26 cellular contexts compared by ENCODE assay signal in genomic region chr15:47427463-47427862, GRCh38.
"Had no signal": no experiment of that assay in that cellular context is flagged by ENCODE, and none has a peak within 500 bp of the region (broad histone marks: within the 10 kb centered on the region; RNA-seq: fewer than 3 reads in every experiment).

No MANE protein-coding gene starts in this region.

- H3K27me3 ChIP-seq: esophagus squamous epithelium, gastrocnemius medialis, right atrium auricular region, sigmoid colon, spleen, suprapubic skin, vagina had no signal

- H3K27ac ChIP-seq: coronary artery, esophagus squamous epithelium, gastrocnemius medialis, left ventricle myocardium inferior, lower lobe of right lung, prostate gland, right atrium auricular region, sigmoid colon, spleen, suprapubic skin, vagina had no signal

- DNase-seq: dermis blood vessel endothelial cell; effector memory CD4-positive, alpha-beta T cell; erythroblast; esophagus squamous epithelium; foreskin fibroblast; gastrocnemius medialis; head of caudate nucleus; kidney; left cardiac atrium; left ventricle myocardium inferior; lower lobe of right lung; naive thymus-derived CD8-positive, alpha-beta T cell; nephron progenitor cell; nucleus accumbens; sigmoid colon; spleen; stimulated activated CD4-positive, alpha-beta T cell treated with anti-CD3 and anti-CD28 coated beads, Interleukin-2, amount 100 ng/mL, for 48 hours; stimulated activated CD8-positive, alpha-beta memory T cell treated with anti-CD3 and anti-CD28 coated beads, Interleukin-4, amount 100 ng/mL, for 48 hours; stimulated activated naive CD4-positive, alpha-beta T cell; stimulated activated naive CD8-positive, alpha-beta T cell treated with anti-CD3 and anti-CD28 coated beads, Interleukin-15, amount 100 ng/mL, for 72 hours; trophoblast cell had no signal

- ATAC-seq: gastrocnemius medialis; left cardiac atrium; lower lobe of right lung; naive thymus-derived CD8-positive, alpha-beta T cell; stimulated activated naive CD8-positive, alpha-beta T cell treated with anti-CD3 and anti-CD28 coated beads, Interleukin-15, amount 100 ng/mL, for 72 hours had no signal

- H3K4me1 ChIP-seq: esophagus squamous epithelium, gastrocnemius medialis, left ventricle myocardium inferior, lower lobe of right lung, prostate gland, right atrium auricular region, spleen, suprapubic skin had no signal

- H3K4me3 ChIP-seq: coronary artery, esophagus squamous epithelium, gastrocnemius medialis, left ventricle myocardium inferior, lower lobe of right lung, prostate gland, right atrium auricular region, sigmoid colon, spleen, suprapubic skin, vagina had no signal

- H3K36me3 ChIP-seq: esophagus squamous epithelium, gastrocnemius medialis, left ventricle myocardium inferior, lower lobe of right lung, prostate gland, right atrium auricular region, sigmoid colon, spleen, suprapubic skin, vagina had no signal

- H3K9me3 ChIP-seq: esophagus squamous epithelium, gastrocnemius medialis, left ventricle myocardium inferior, lower lobe of right lung, prostate gland, right atrium auricular region, sigmoid colon, spleen, suprapubic skin, vagina had no signal

- FAIRE-seq: kidney had no signal
